8 cellular contexts compared by ENCODE assay signal in genomic region chrX:155216179-155216939, GRCh38. TPM values are rescaled to one million over a fixed set of nuclear protein-coding genes. Genes with fewer than 3 reads are reported as not detected.
A peak's percentile ranks its signal among the peaks of the same experiment; 100 is the strongest.
DNase-seq lines count a peak whose midpoint lies in the region; ATAC-seq and TF ChIP-seq lines count a peak whose summit lies in the region.

VBP1 (plus strand) TSS chrX:155216460; CDS start chrX:155216483, 23 bp downstream.

- H3K27me3 ChIP-seq in KMS-11 (ENCODE audit: insufficient read depth, low read depth) (no peaks in the 10 kb centered on the region), Peyer's patch (no peaks in the 10 kb centered on the region), muscle layer of colon (ENCODE audit: control insufficient read depth in 1 of 2, insufficient read depth in 2 of 2, low read length in 2 of 2) (no peaks in the 10 kb centered on the region)

- H3K9ac ChIP-seq in KMS-11 (peak within 1 kb of the TSS; percentile 96), muscle layer of colon (ENCODE audit: low read length) (peak within 1 kb of the TSS; percentile 41)

- DNase-seq in DMS79 treated with DMSO at 0.1 percent for 48 hours (lab: John Stamatoyannopoulos, UW), result peak; percentile 87
- peak; percentile 88 to 95 (median 90) for DNase-seq in Peyer's patch
- peak; percentile 82 to 89 for DNase-seq in activated T-cell treated with anti-CD3 and anti-CD28 coated beads, Interleukin-2, amount 50 U/mL, for 48 hours
- peak; percentile 56 for DNase-seq in stimulated activated CD8-positive, alpha-beta memory T cell treated with anti-CD3 and anti-CD28 coated beads, Interleukin-7, amount 100 ng/mL, for 24 hours (ENCODE audit: low read depth)

- H3K9me3 ChIP-seq in Peyer's patch (no peaks in the 10 kb centered on the region), muscle layer of colon (ENCODE audit: low read length) (no peaks in the 10 kb centered on the region)

- peak; percentile 59; the same call in 1 of the 2 replicates for TF ChIP-seq CTCF in KMS-11 (conservative IDR thresholded peaks at IDR 0.05; ENCODE audit: low read depth, low read length)
- TF ChIP-seq CTCF in Peyer's patch (IDR thresholded peaks at IDR 0.05), result peak in 4 of 6 experiments; percentile 18 to 46 (median 26)

- H3K79me2 ChIP-seq in KMS-11 (ENCODE audit: insufficient read depth, low read depth), result peaks cover 29% of the 10 kb centered on the region

- H2AFZ ChIP-seq in KMS-11 (ENCODE audit: low read depth), result peak within 1 kb of the TSS; percentile 95

- H3K27ac ChIP-seq in KMS-11 (peak within 1 kb of the TSS; percentile 87), Peyer's patch (peak within 1 kb of the TSS; percentile 77 to 94 (median 86)), muscle layer of colon (ENCODE audit: low read depth, low read length) (peak within 1 kb of the TSS; percentile 72)

- H3K36me3 ChIP-seq in KMS-11 (ENCODE audit: insufficient read depth), result no peaks in the 10 kb centered on the region
- peaks cover 0 to 8% (median 0%) of the 10 kb centered on the region in 3 donors for H3K36me3 ChIP-seq in Peyer's patch
- H3K36me3 ChIP-seq in muscle layer of colon (ENCODE audit: insufficient read depth, low read length), result no peaks in the 10 kb centered on the region

- H4K20me1 ChIP-seq in KMS-11 (ENCODE audit: insufficient read depth), result no peaks in the 10 kb centered on the region

- TF ChIP-seq POLR2A in Peyer's patch (IDR thresholded peaks at IDR 0.05), result no peak

- H3K4me2 ChIP-seq in KMS-11, result peak within 1 kb of the TSS; percentile 88

- H3K4me1 ChIP-seq in KMS-11 (ENCODE audit: low read depth, poor library complexity, severe bottlenecking) (peaks cover 23% of the 10 kb centered on the region), Peyer's patch (peaks cover 0 to 18% (median 0%) of the 10 kb centered on the region in 4 donors), muscle layer of colon (ENCODE audit: insufficient read depth, low read length) (no peaks in the 10 kb centered on the region)

- H3K4me3 ChIP-seq in KMS-11 (IDR thresholded peaks at IDR 0.05; ENCODE audit: insufficient read depth, low read depth, low read length), result no peak within 1 kb of the TSS
- peak within 1 kb of the TSS; percentile 58 to 95 (median 66) for H3K4me3 ChIP-seq in Peyer's patch
- H3K4me3 ChIP-seq in muscle layer of colon (ENCODE audit: low read depth in 1 of 2, low read length in 2 of 2), result peak within 1 kb of the TSS; percentile 57 to 70

- ATAC-seq in GM21737 (IDR thresholded peaks at IDR 0.05; ENCODE audit: unreplicated experiment) (peak; percentile 97), esophagus mucosa (peak; percentile 100)

RNA-seq across cellular contexts. Expression of gene VBP1, which starts in this region (rescaled TPM):
- total RNA-seq in Peyer's patch (10 to 100 TPM; 11.7 to 31.9 (median 21.8) TPM), esophagus mucosa (30.7 TPM)
